9 cellular contexts compared by ENCODE assay signal in genomic region chr7:66877577-66878300, GRCh38.
A peak's percentile ranks its signal among the peaks of the same experiment; 100 is the strongest.
DNase-seq lines count a peak whose midpoint lies in the region; ATAC-seq and TF ChIP-seq lines count a peak whose summit lies in the region.
"Had no signal": no experiment of that assay in that cellular context is flagged by ENCODE, and none has a peak within 500 bp of the region (broad histone marks: within the 10 kb centered on the region; RNA-seq: fewer than 3 reads in every experiment).

No MANE protein-coding gene starts in this region.

- TF ChIP-seq CTCF in GM13977 (IDR thresholded peaks at IDR 0.05; ENCODE audit: extremely low read depth, insufficient read depth, missing control alignments) (no peak), coronary artery (IDR thresholded peaks at IDR 0.05) (no peak)

- H3K36me3 ChIP-seq in adipocyte (ENCODE audit: control insufficient read depth, insufficient read depth, low read length, severe bottlenecking), result peaks cover 16% of the 10 kb centered on the region

- H3K4me1 ChIP-seq in adipocyte (ENCODE audit: control insufficient read depth, insufficient read depth, low read length), result peaks cover 5% of the 10 kb centered on the region

- DNase-seq in GM13977 (ENCODE audit: low spot score) (peak; percentile 42), adipocyte (ENCODE audit: low read depth) (peak; percentile 3), cerebellar cortex (ENCODE audit: low spot score) (no peak), NCI-H510A (lab: John Stamatoyannopoulos, UW) (no peak), coronary artery (ENCODE audit: low spot score) (no peak), NCI-H2081 (lab: John Stamatoyannopoulos, UW) (no peak)
- DNase-seq: aorta had no signal

- H3K4me3 ChIP-seq in adipocyte (ENCODE audit: low read length) (no peak overlapping the region), coronary artery (no peak overlapping the region)

- no peaks in the 10 kb centered on the region for H3K27me3 ChIP-seq in adipocyte (replicated peaks; ENCODE audit: control insufficient read depth, insufficient read depth, low read length)

- ATAC-seq in GM21423 (IDR thresholded peaks at IDR 0.05; ENCODE audit: unreplicated experiment), result peak; percentile 97
- peak; percentile 95 for ATAC-seq in HG03442 (IDR thresholded peaks at IDR 0.05; ENCODE audit: unreplicated experiment)

- in situ Hi-C loops in GM13977 (cut with MboI; ENCODE audit: low pct_unique_long_range_greater_than_20kb, low sequenced_read_pairs, unreplicated experiment), result no loop called here

- no peaks in the 10 kb centered on the region for H3K9me3 ChIP-seq in adipocyte (ENCODE audit: control insufficient read depth, low read length)

- no peak overlapping the region for H3K9ac ChIP-seq in adipocyte (ENCODE audit: low read length)

- H3K27ac ChIP-seq in coronary artery, result no peak overlapping the region

Comparison
In these comparisons a context has a peak if more than half of its experiments do, and no peak if none do; other contexts are left out.
1. DNase-seq: peak in GM13977 (single experiment) and adipocyte (single experiment); none in cerebellar cortex (single experiment), NCI-H510A (single experiment), coronary artery (single experiment) and NCI-H2081 (0 of 2).